Comparison of ENCODE assay signal across 8 cellular contexts in the genomic region with DNA sequence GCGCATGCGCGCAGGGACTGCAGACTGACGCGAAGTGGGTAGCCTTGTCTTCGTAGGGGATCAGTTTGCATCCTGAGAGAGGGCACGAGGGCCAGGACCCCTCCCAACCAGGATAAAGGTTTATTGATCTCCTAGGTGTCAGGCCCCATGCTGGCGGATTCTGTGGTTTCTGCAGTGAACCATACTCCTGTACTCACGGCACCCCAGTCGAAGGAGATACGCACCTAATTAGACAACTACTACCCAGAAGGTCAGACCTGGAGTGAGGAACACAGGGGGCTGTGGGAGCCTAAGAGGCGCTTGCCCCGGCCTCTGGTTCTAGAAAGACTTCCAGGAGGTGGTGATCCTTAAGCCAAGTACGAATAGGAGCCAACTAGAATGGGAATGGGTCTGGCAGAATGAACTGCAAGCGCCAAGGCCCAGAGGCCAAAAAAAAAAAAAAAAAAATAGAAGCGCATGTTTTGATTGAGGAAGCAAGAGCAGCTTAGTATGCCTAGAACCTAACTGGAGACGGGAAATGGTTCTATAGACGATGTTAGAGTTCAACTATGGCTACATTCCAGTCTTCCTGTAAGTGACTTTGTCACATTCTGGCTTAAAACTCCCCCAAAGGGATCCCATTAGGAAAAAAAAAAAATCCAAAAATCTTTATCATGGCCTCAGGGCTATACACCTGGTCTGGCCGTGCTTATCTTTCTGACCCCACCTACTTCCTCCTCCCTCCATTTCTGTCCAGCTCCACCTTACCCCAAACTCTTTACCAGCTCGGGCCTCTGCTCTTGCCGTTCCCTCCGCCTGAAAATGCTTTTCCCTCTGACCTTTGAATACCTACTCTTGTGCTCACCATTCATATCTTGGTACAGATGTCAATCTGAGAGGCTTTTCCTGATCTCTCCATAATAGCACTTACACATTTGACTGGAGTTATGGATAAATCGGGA. TPM values are rescaled to one million over a fixed set of nuclear protein-coding genes. Genes with fewer than 3 reads are reported as not detected.
DNase-seq lines count a peak whose midpoint lies in the region; ATAC-seq, FAIRE-seq and TF ChIP-seq lines count a peak whose summit lies in the region.

No MANE protein-coding gene starts in this region.

- FAIRE-seq in G401.6 (lab: Jason Lieb, UNC), result peak; percentile 41

- no peaks in the 10 kb centered on the region for H3K27me3 ChIP-seq in colonic mucosa

- no peaks in the 10 kb centered on the region for H3K4me1 ChIP-seq in colonic mucosa

- no peaks in the 10 kb centered on the region for H3K27me3 Mint-ChIP-seq in natural killer cell treated with Interleukin-12 subunit alpha and Interleukin-12 subunit beta and Interleukin-15 and Interleukin-18, amount 100 ng/mL, for 72 hours

- peak overlapping the region; percentile 95 to 98 for H3K27ac Mint-ChIP-seq in natural killer cell treated with Interleukin-12 subunit alpha and Interleukin-12 subunit beta and Interleukin-15 and Interleukin-18, amount 100 ng/mL, for 72 hours

- H3K4me3 ChIP-seq in colonic mucosa, result peak overlapping the region; percentile 94

- peak overlapping the region; percentile 87 to 96 for H3K9ac ChIP-seq in colonic mucosa (ENCODE audit: low read depth in 2 of 2, low read length in 2 of 2)

- peak overlapping the region; percentile 98 for H3K4me3 Mint-ChIP-seq in natural killer cell treated with Interleukin-12 subunit alpha and Interleukin-12 subunit beta and Interleukin-15 and Interleukin-18, amount 100 ng/mL, for 72 hours

- POLR2A ChIA-PET in GM10248 (lab: Yijun Ruan, JAX), result interaction anchor here (0.6 kb wide), 1 partner anchor 1973 kb away, joined by 3 read pairs; no protein-coding TSS in a partner anchor

- no peaks in the 10 kb centered on the region for H3K9me3 ChIP-seq in colonic mucosa

- H3K36me3 ChIP-seq in colonic mucosa, result no peaks in the 10 kb centered on the region

- DNase-seq in T-helper 1 cell (peak in 3 of 5 donors; percentile 69 to 78 (median 76)), colonic mucosa (no peak), GM10248 (ENCODE audit: extremely low spot score) (no peak), NCI-H2107 treated with DMSO at 0.1 percent for 48 hours (lab: John Stamatoyannopoulos, UW; ENCODE audit: unreplicated experiment) (no peak)
- no peak for DNase-seq in natural killer cell treated with Interleukin-12 subunit alpha and Interleukin-12 subunit beta and Interleukin-15 and Interleukin-18, amount 100 ng/mL, for 72 hours (ENCODE audit: low spot score)

- peaks cover 21 to 33% of the 10 kb centered on the region in 2 donors for H3K4me1 Mint-ChIP-seq in natural killer cell treated with Interleukin-12 subunit alpha and Interleukin-12 subunit beta and Interleukin-15 and Interleukin-18, amount 100 ng/mL, for 72 hours (ENCODE audit: low read depth in 2 of 2)

- intact Hi-C loops in colonic mucosa (cut with DNase I), result no loop called here

- ATAC-seq in natural killer cell treated with Interleukin-12 subunit alpha and Interleukin-12 subunit beta and Interleukin-15 and Interleukin-18, amount 100 ng/mL, for 72 hours, result no peak
- ATAC-seq in GM19328 (IDR thresholded peaks at IDR 0.05; ENCODE audit: unreplicated experiment), result no peak
- ATAC-seq in GM21515 (IDR thresholded peaks at IDR 0.05; ENCODE audit: unreplicated experiment), result no peak

- no peaks in the 10 kb centered on the region for H3K9me3 Mint-ChIP-seq in natural killer cell treated with Interleukin-12 subunit alpha and Interleukin-12 subunit beta and Interleukin-15 and Interleukin-18, amount 100 ng/mL, for 72 hours

- TF ChIP-seq CTCF in colonic mucosa (IDR thresholded peaks at IDR 0.05), result no peak
- no peak for TF ChIP-seq CTCF in GM10248 (IDR thresholded peaks at IDR 0.05; ENCODE audit: control extremely low read depth, extremely low read depth, low read depth, missing control alignments)

- H3K36me3 Mint-ChIP-seq in natural killer cell treated with Interleukin-12 subunit alpha and Interleukin-12 subunit beta and Interleukin-15 and Interleukin-18, amount 100 ng/mL, for 72 hours, result no peaks in the 10 kb centered on the region

- CTCF ChIA-PET in GM10248 (lab: Yijun Ruan, JAX), result interaction anchor here (0.7 kb wide), 1 partner anchor 65 kb away, joined by 3 read pairs; no protein-coding TSS in a partner anchor

- peak overlapping the region; percentile 94 for H3K27ac ChIP-seq in colonic mucosa

RNA-seq across cellular contexts. Expression of a gene that starts 0.9 kb away (rescaled TPM):
- 10 to 100 TPM; 21.5 to 27.4 TPM for total RNA-seq in colonic mucosa
- total RNA-seq in natural killer cell treated with Interleukin-12 subunit alpha and Interleukin-12 subunit beta and Interleukin-15 and Interleukin-18, amount 100 ng/mL, for 72 hours, result 10 to 100 TPM; 24.9 to 25.3 TPM

RNA-seq across cellular contexts. Expression of a gene that starts 8.4 kb away (rescaled TPM):
- under 1 TPM; 0.42 to 0.57 TPM for total RNA-seq in colonic mucosa
- 1 to 10 TPM; 1.1 to 1.8 TPM for total RNA-seq in natural killer cell treated with Interleukin-12 subunit alpha and Interleukin-12 subunit beta and Interleukin-15 and Interleukin-18, amount 100 ng/mL, for 72 hours

RNA-seq across cellular contexts. Expression of a gene that starts 19.3 kb away (rescaled TPM):
- total RNA-seq in colonic mucosa, result 1 to 10 TPM; 2.3 to 5.8 TPM
- under 1 TPM; 0.59 TPM for total RNA-seq in natural killer cell treated with Interleukin-12 subunit alpha and Interleukin-12 subunit beta and Interleukin-15 and Interleukin-18, amount 100 ng/mL, for 72 hours

RNA-seq across cellular contexts. Expression of a gene that starts 23.9 kb away (rescaled TPM):
- total RNA-seq in colonic mucosa, result 10 to 100 TPM; 15.4 to 27.1 TPM
- total RNA-seq in natural killer cell treated with Interleukin-12 subunit alpha and Interleukin-12 subunit beta and Interleukin-15 and Interleukin-18, amount 100 ng/mL, for 72 hours, result 10 to 100 TPM; 19.5 to 22.3 TPM

RNA-seq across cellular contexts. Expression of a gene that starts 24.4 kb away (rescaled TPM):
- 10 to 100 TPM; 19.9 to 24.6 TPM for total RNA-seq in colonic mucosa
- 10 to 100 TPM; 36.8 to 42.6 TPM for total RNA-seq in natural killer cell treated with Interleukin-12 subunit alpha and Interleukin-12 subunit beta and Interleukin-15 and Interleukin-18, amount 100 ng/mL, for 72 hours

Comparison
In these comparisons a context has a peak if more than half of its experiments do, and no peak if none do; other contexts are left out.
1. DNase-seq: peak in T-helper 1 cell (3 of 5); none in colonic mucosa (single experiment), natural killer cell treated with Interleukin-12 subunit alpha and Interleukin-12 subunit beta and Interleukin-15 and Interleukin-18, amount 100 ng/mL, for 72 hours (single experiment), GM10248 (single experiment) and NCI-H2107 treated with DMSO at 0.1 percent for 48 hours (single experiment).